ENCODE assay signal across 18 cellular contexts in genomic region chr2:210028178-210028577, GRCh38.
"Had no signal": no experiment of that assay in that cellular context is flagged by ENCODE, and none has a peak within 500 bp of the region (broad histone marks: within the 10 kb centered on the region; RNA-seq: fewer than 3 reads in every experiment).

No MANE protein-coding gene starts in this region.

- H3K9me3 ChIP-seq: right atrium auricular region, stomach, thoracic aorta had no signal

- DNase-seq: activated B cell treated with CpG ODN at 0.5 μM for 24 hours; activated CD4-positive, alpha-beta T cell treated with anti-CD3 and anti-CD28 coated beads, Interleukin-2, amount 10 ng/mL, durations not matched to agents 7 days and 5 days; activated gamma-delta T cell; activated T-cell treated with anti-CD3 and anti-CD28 coated beads, Interleukin-2, amount 50 U/mL, for 1 hour; amygdala; cortex of kidney; effector CD8-positive, alpha-beta T cell; foreskin melanocyte; head of caudate nucleus; left ventricle myocardium superior; mesendoderm; small intestine; stomach had no signal

- H3K27ac ChIP-seq: right atrium auricular region, stomach, thoracic aorta had no signal

- H3K4me1 ChIP-seq: right atrium auricular region, stomach had no signal

- ATAC-seq: left ventricle myocardium superior had no signal

- H3K4me3 Mint-ChIP-seq: activated B cell treated with CpG ODN at 0.5 μM for 24 hours; activated CD4-positive, alpha-beta T cell treated with anti-CD3 and anti-CD28 coated beads, Interleukin-2, amount 10 ng/mL, durations not matched to agents 7 days and 5 days; activated naive CD8-positive, alpha-beta T cell; brain; central memory CD8-positive, alpha-beta T cell had no signal

- H3K4me1 Mint-ChIP-seq: activated B cell treated with CpG ODN at 0.5 μM for 24 hours; activated CD4-positive, alpha-beta T cell treated with anti-CD3 and anti-CD28 coated beads, Interleukin-2, amount 10 ng/mL, durations not matched to agents 7 days and 5 days; brain; central memory CD8-positive, alpha-beta T cell had no signal

- H3K27me3 Mint-ChIP-seq: activated B cell treated with CpG ODN at 0.5 μM for 24 hours; activated CD4-positive, alpha-beta T cell treated with anti-CD3 and anti-CD28 coated beads, Interleukin-2, amount 10 ng/mL, durations not matched to agents 7 days and 5 days; activated naive CD8-positive, alpha-beta T cell; brain; central memory CD8-positive, alpha-beta T cell had no signal

- H3K4me3 ChIP-seq: right atrium auricular region, stomach, thoracic aorta had no signal

- H3K27ac Mint-ChIP-seq: activated B cell treated with CpG ODN at 0.5 μM for 24 hours; activated CD4-positive, alpha-beta T cell treated with anti-CD3 and anti-CD28 coated beads, Interleukin-2, amount 10 ng/mL, durations not matched to agents 7 days and 5 days; activated naive CD8-positive, alpha-beta T cell had no signal

- H3K27me3 ChIP-seq: right atrium auricular region, stomach had no signal

- H3K9me3 Mint-ChIP-seq: activated B cell treated with CpG ODN at 0.5 μM for 24 hours; activated CD4-positive, alpha-beta T cell treated with anti-CD3 and anti-CD28 coated beads, Interleukin-2, amount 10 ng/mL, durations not matched to agents 7 days and 5 days; brain; central memory CD8-positive, alpha-beta T cell had no signal
